Comparison of ENCODE assay signal across 26 cellular contexts in genomic region chr10:68576118-68576517, GRCh38. TPM values are rescaled to one million over a fixed set of nuclear protein-coding genes. Genes with fewer than 3 reads are reported as not detected.
DNase-seq lines count a peak whose midpoint lies in the region; ATAC-seq and TF ChIP-seq lines count a peak whose summit lies in the region.
"Had no signal": no experiment of that assay in that cellular context is flagged by ENCODE, and none has a peak within 500 bp of the region (broad histone marks: within the 10 kb centered on the region; RNA-seq: fewer than 3 reads in every experiment).

No MANE protein-coding gene starts in this region.

- H2BK120ac ChIP-seq in mesendoderm (ENCODE audit: low read depth, low read length), result no peak overlapping the region

- ATAC-seq in WTC11, result peak; percentile 90
- no peak for ATAC-seq in CD4-positive, alpha-beta T cell (ENCODE audit: poor library complexity)
- ATAC-seq: activated naive CD8-positive, alpha-beta T cell treated with anti-CD3 and anti-CD28 coated beads, Interleukin-2, amount 50 U/mL, for 24 hours; naive thymus-derived CD8-positive, alpha-beta T cell had no signal

- H3F3A ChIP-seq in PC-9 (ENCODE audit: insufficient read depth, low read depth), result no peaks in the 10 kb centered on the region

- no TSS peak for BruUV-seq in PC-9 (replicated peaks; lab: Mats Ljungman, UMichigan)

- H3K27me3 ChIP-seq in mesendoderm (ENCODE audit: insufficient read depth, low read length, poor library complexity) (no peaks in the 10 kb centered on the region), PC-9 (ENCODE audit: insufficient read depth, low read depth) (no peaks in the 10 kb centered on the region)
- no peaks in the 10 kb centered on the region for H3K27me3 ChIP-seq in CD4-positive, alpha-beta T cell (ENCODE audit: control insufficient read depth, insufficient read depth, low read length)
- no peaks in the 10 kb centered on the region for H3K27me3 ChIP-seq in effector memory CD4-positive, alpha-beta T cell (replicated peaks; ENCODE audit: control insufficient read depth, insufficient read depth, low read length, poor library complexity, severe bottlenecking)
- H3K27me3 ChIP-seq: BE2C, tibial nerve had no signal

- no peak overlapping the region for H4K8ac ChIP-seq in mesendoderm (ENCODE audit: low read depth, low read length)

- H3K9me2 ChIP-seq in PC-9 (ENCODE audit: insufficient read depth), result no peaks in the 10 kb centered on the region

- H3K36me3 Mint-ChIP-seq in HFFc6 (ENCODE audit: low read depth), result 0 out of 2 replicates have a peak, but pooled peaks cover 9% of the 10 kb centered on the region
- H3K36me3 Mint-ChIP-seq in WTC11, result peaks cover 45% of the 10 kb centered on the region
- H3K36me3 Mint-ChIP-seq in CD4-positive, alpha-beta T cell (ENCODE audit: low read depth), result no peaks in the 10 kb centered on the region
- H3K36me3 Mint-ChIP-seq: naive thymus-derived CD8-positive, alpha-beta T cell had no signal

- H3K4me1 Mint-ChIP-seq in HFFc6 (ENCODE audit: low read depth) (no peaks in the 10 kb centered on the region), WTC11 (no peaks in the 10 kb centered on the region)
- H3K4me1 Mint-ChIP-seq in CD4-positive, alpha-beta T cell (ENCODE audit: low read depth), result peaks cover 7% of the 10 kb centered on the region
- H3K4me1 Mint-ChIP-seq: activated CD4-positive, alpha-beta T cell treated with anti-CD3 and anti-CD28 coated beads, Interleukin-2, amount 10 ng/mL, durations not matched to agents 24 days and 14 days; activated naive CD8-positive, alpha-beta T cell treated with anti-CD3 and anti-CD28 coated beads, Interleukin-2, amount 50 U/mL, for 24 hours; central memory CD8-positive, alpha-beta T cell had no signal

- H3K4me3 ChIP-seq in mesendoderm (ENCODE audit: low read length) (no peak overlapping the region), PC-9 (no peak overlapping the region)
- H3K4me3 ChIP-seq in effector memory CD4-positive, alpha-beta T cell (ENCODE audit: insufficient read depth, low read depth, low read length, poor library complexity, severe bottlenecking), result no peak overlapping the region
- H3K4me3 ChIP-seq: HAP-1, smooth muscle cell, tibial nerve had no signal

- H3K4me2 ChIP-seq in mesendoderm (ENCODE audit: low read length), result no peak overlapping the region
- H3K4me2 ChIP-seq in PC-9, result no peak overlapping the region
- H3K4me2 ChIP-seq: smooth muscle cell had no signal

- H3K36me3 ChIP-seq in mesendoderm (ENCODE audit: control insufficient read depth, insufficient read depth, low read length), result peaks cover 9% of the 10 kb centered on the region
- H3K36me3 ChIP-seq in effector memory CD4-positive, alpha-beta T cell (ENCODE audit: control insufficient read depth, insufficient read depth, low read length), result no peaks in the 10 kb centered on the region
- no peaks in the 10 kb centered on the region for H3K36me3 ChIP-seq in PC-9 (ENCODE audit: low read depth)

- no peak overlapping the region for H3K4me3 Mint-ChIP-seq in HFFc6
- H3K4me3 Mint-ChIP-seq in WTC11, result no peak overlapping the region
- H3K4me3 Mint-ChIP-seq in CD4-positive, alpha-beta T cell, result no peak overlapping the region
- H3K4me3 Mint-ChIP-seq: activated CD4-positive, alpha-beta T cell treated with anti-CD3 and anti-CD28 coated beads, Interleukin-2, amount 10 ng/mL, durations not matched to agents 24 days and 14 days; activated naive CD8-positive, alpha-beta T cell treated with anti-CD3 and anti-CD28 coated beads, Interleukin-2, amount 50 U/mL, for 24 hours; central memory CD8-positive, alpha-beta T cell; naive thymus-derived CD8-positive, alpha-beta T cell; T-helper 1 cell treated with Interleukin-12 subunit alpha and Interleukin-12 subunit beta and Interleukin-4 antibody, amounts not matched to agents 30 μg/mL and 1 μg/mL, for 36 hours had no signal

- peak; percentile 74 for DNase-seq in ELF-1 (ENCODE audit: low read depth, low spot score)
- no peak for DNase-seq in HFFc6
- DNase-seq in WTC11 (ENCODE audit: low spot score), result peak; percentile 41
- DNase-seq in mesendoderm, result peak; percentile 77
- no peak for DNase-seq in CD4-positive, alpha-beta T cell
- DNase-seq in effector memory CD4-positive, alpha-beta T cell, result no peak
- DNase-seq in DMS 273 treated with DMSO at 0.1 percent for 48 hours (lab: John Stamatoyannopoulos, UW), result no peak
- no peak for DNase-seq in PC-9
- DNase-seq: ACHN; activated CD4-positive, alpha-beta T cell treated with anti-CD3 and anti-CD28 coated beads, Interleukin-2, amount 10 ng/mL, durations not matched to agents 24 days and 14 days; activated naive CD8-positive, alpha-beta T cell treated with anti-CD3 and anti-CD28 coated beads, Interleukin-2, amount 50 U/mL, for 24 hours; activated T-cell treated with anti-CD3 and anti-CD28 coated beads, Interleukin-2, amount 50 U/mL, for 48 hours; BE2C; Karpas-422; naive thymus-derived CD8-positive, alpha-beta T cell; NCI-H1048; NCI-H1694 treated with DMSO at 0.1 percent for 48 hours; NCI-H2171 treated with DMSO at 0.1 percent for 48 hours; NCI-H510A treated with DMSO at 0.1 percent for 48 hours; RPMI8226; stimulated activated CD4-positive, alpha-beta T cell treated with anti-CD3 and anti-CD28 coated beads, Interleukin-1b, Interleukin-23, amount 100 ng/mL, for 48 hours had no signal

- CTCF ChIA-PET in WTC11 (lab: Charles Lee) (interaction anchor here (0.6 to 1.0 kb wide), 8 partner anchors 9 to 308 kb away, joined by 3 to 8 read pairs (median 4); no protein-coding TSS in a partner anchor), PC-9 (lab: Charles Lee) (no interaction called here)
- CTCF ChIA-PET in CD4-positive, alpha-beta T cell (lab: Charles Lee), result no interaction called here

- H3K27me3 Mint-ChIP-seq in HFFc6 (ENCODE audit: insufficient read depth), result no peaks in the 10 kb centered on the region
- H3K27me3 Mint-ChIP-seq in WTC11 (ENCODE audit: low read depth), result no peaks in the 10 kb centered on the region
- H3K27me3 Mint-ChIP-seq in CD4-positive, alpha-beta T cell, result no peaks in the 10 kb centered on the region
- H3K27me3 Mint-ChIP-seq: activated CD4-positive, alpha-beta T cell treated with anti-CD3 and anti-CD28 coated beads, Interleukin-2, amount 10 ng/mL, durations not matched to agents 24 days and 14 days; activated naive CD8-positive, alpha-beta T cell treated with anti-CD3 and anti-CD28 coated beads, Interleukin-2, amount 50 U/mL, for 24 hours had no signal

- no CpG with 5 or more reads among the region's 5 CpGs for WGBS in mesendoderm (ENCODE audit: extremely low coverage, insufficient coverage, low lambda C conversion rate)

- H2BK15ac ChIP-seq in mesendoderm (replicated peaks; ENCODE audit: low read depth), result no peak overlapping the region

- H4K5ac ChIP-seq in mesendoderm (ENCODE audit: low read length), result no peak overlapping the region

- H3K9me3 Mint-ChIP-seq in HFFc6 (no peaks in the 10 kb centered on the region), WTC11 (no peaks in the 10 kb centered on the region)
- no peaks in the 10 kb centered on the region for H3K9me3 Mint-ChIP-seq in CD4-positive, alpha-beta T cell
- H3K9me3 Mint-ChIP-seq: activated CD4-positive, alpha-beta T cell treated with anti-CD3 and anti-CD28 coated beads, Interleukin-2, amount 10 ng/mL, durations not matched to agents 24 days and 14 days; activated naive CD8-positive, alpha-beta T cell treated with anti-CD3 and anti-CD28 coated beads, Interleukin-2, amount 50 U/mL, for 24 hours; central memory CD8-positive, alpha-beta T cell; naive thymus-derived CD8-positive, alpha-beta T cell; T-helper 1 cell treated with Interleukin-12 subunit alpha and Interleukin-12 subunit beta and Interleukin-4 antibody, amounts not matched to agents 30 μg/mL and 1 μg/mL, for 36 hours had no signal

- no peak overlapping the region for H3K23ac ChIP-seq in mesendoderm (ENCODE audit: low read length)

- no peaks in the 10 kb centered on the region for H3K9me3 ChIP-seq in CD4-positive, alpha-beta T cell (ENCODE audit: control insufficient read depth, low read length)
- H3K9me3 ChIP-seq in effector memory CD4-positive, alpha-beta T cell (ENCODE audit: control insufficient read depth, low read length), result no peaks in the 10 kb centered on the region
- H3K9me3 ChIP-seq in PC-9 (ENCODE audit: insufficient read depth, low read depth), result no peaks in the 10 kb centered on the region
- H3K9me3 ChIP-seq: BE2C, HAP-1, tibial nerve had no signal

- intact Hi-C loops in CD4-positive, alpha-beta T cell (cut with DNase I, micrococcal nuclease), result no loop called here
- intact Hi-C loops in PC-9 (cut with micrococcal nuclease; ENCODE audit: unreplicated experiment), result no loop called here

- no peak overlapping the region for H3K4ac ChIP-seq in mesendoderm (ENCODE audit: low read depth, low read length)

- no peak overlapping the region for H3K18ac ChIP-seq in mesendoderm (ENCODE audit: low read length)

- H3K4me1 ChIP-seq in mesendoderm (ENCODE audit: control insufficient read depth, low read depth, low read length) (no peaks in the 10 kb centered on the region), PC-9 (replicated peaks; ENCODE audit: insufficient read depth) (no peaks in the 10 kb centered on the region)
- no peaks in the 10 kb centered on the region for H3K4me1 ChIP-seq in effector memory CD4-positive, alpha-beta T cell (ENCODE audit: control insufficient read depth, insufficient read depth, low read length, poor library complexity, severe bottlenecking)
- H3K4me1 ChIP-seq: BE2C, HAP-1 had no signal

- TF ChIP-seq CTCF in HFFc6 (IDR thresholded peaks at IDR 0.05) (peak; percentile 27; the same call in 1 of the 2 replicates), WTC11 (IDR thresholded peaks at IDR 0.05) (peak; percentile 40), PC-9 (conservative IDR thresholded peaks at IDR 0.05) (no peak)
- TF ChIP-seq CTCF in CD4-positive, alpha-beta T cell (IDR thresholded peaks at IDR 0.05), result no peak

- H3K79me1 ChIP-seq in mesendoderm (ENCODE audit: low read length), result peaks cover 6% of the 10 kb centered on the region

- POLR2A ChIA-PET in WTC11 (lab: Charles Lee), result interaction anchor here (1.6 kb wide), 1 partner anchor 16 kb away, joined by 4 read pairs; the partner anchor contains the start of gene TET1
- POLR2A ChIA-PET in CD4-positive, alpha-beta T cell (lab: Charles Lee), result no interaction called here
- POLR2A ChIA-PET in PC-9 (lab: Charles Lee; ENCODE audit: unreplicated experiment), result no interaction called here

- H2AK5ac ChIP-seq in mesendoderm (ENCODE audit: low read length), result no peak overlapping the region

- peaks cover 6% of the 10 kb centered on the region for H3K79me2 ChIP-seq in mesendoderm (ENCODE audit: control insufficient read depth, insufficient read depth, low read length)
- no peaks in the 10 kb centered on the region for H3K79me2 ChIP-seq in PC-9 (ENCODE audit: low read depth)

- no peak overlapping the region for H3K56ac ChIP-seq in mesendoderm (ENCODE audit: low read length)

- no peak overlapping the region for H2AFZ ChIP-seq in PC-9

- no peak overlapping the region for H3K27ac Mint-ChIP-seq in HFFc6
- H3K27ac Mint-ChIP-seq in WTC11, result no peak overlapping the region; the same call in 1 of the 2 replicates
- H3K27ac Mint-ChIP-seq in CD4-positive, alpha-beta T cell, result no peak overlapping the region
- H3K27ac Mint-ChIP-seq: activated CD4-positive, alpha-beta T cell treated with anti-CD3 and anti-CD28 coated beads, Interleukin-2, amount 10 ng/mL, durations not matched to agents 24 days and 14 days; activated naive CD8-positive, alpha-beta T cell treated with anti-CD3 and anti-CD28 coated beads, Interleukin-2, amount 50 U/mL, for 24 hours; naive thymus-derived CD8-positive, alpha-beta T cell; T-helper 1 cell treated with Interleukin-12 subunit alpha and Interleukin-12 subunit beta and Interleukin-4 antibody, amounts not matched to agents 30 μg/mL and 1 μg/mL, for 36 hours had no signal

- H3K9ac ChIP-seq in mesendoderm (ENCODE audit: low read length), result no peak overlapping the region

- H3K27ac ChIP-seq in mesendoderm (ENCODE audit: low read depth, low read length), result no peak overlapping the region
- H3K27ac ChIP-seq in CD4-positive, alpha-beta T cell (ENCODE audit: low read depth, low read length), result no peak overlapping the region
- H3K27ac ChIP-seq in effector memory CD4-positive, alpha-beta T cell (ENCODE audit: insufficient read depth, low read length, poor library complexity, severe bottlenecking), result no peak overlapping the region
- no peak overlapping the region for H3K27ac ChIP-seq in PC-9
- H3K27ac ChIP-seq: tibial nerve had no signal

- H4K20me1 ChIP-seq in PC-9 (ENCODE audit: insufficient read depth), result no peaks in the 10 kb centered on the region

- no peak overlapping the region for H2BK5ac ChIP-seq in mesendoderm (ENCODE audit: low read length)

RNA-seq across cellular contexts. Expression of gene TET1, which starts 16.0 kb away (rescaled TPM):
- 1 to 10 TPM; 2.1 to 2.7 (median 2.5) TPM for total RNA-seq in HFFc6 (2021; fragmentation: NEBNext Ultra II Directional; extraction: Animal tissue kit (Norgen Biotek cat#: 25700))
- total RNA-seq in WTC11 (2021), result 59.2 to 71.4 TPM (median 62.0 TPM) in 3 replicates
- polyA plus RNA-seq in mesendoderm (2013, experiment 1 of 2), result 22.9 TPM
- 23.2 TPM for polyA plus RNA-seq in mesendoderm (2013, experiment 2 of 2)
- total RNA-seq in CD4-positive, alpha-beta T cell, result 1 to 10 TPM; 1.5 TPM
- total RNA-seq in PC-9 (2021), result 1.9 and 2.4 TPM in 2 replicates

RNA-seq across cellular contexts. Expression of gene SLC25A16, which starts 48.8 kb away (rescaled TPM):
- 10 to 100 TPM; 19.4 to 30.8 (median 28.4) TPM for total RNA-seq in HFFc6 (2021; fragmentation: NEBNext Ultra II Directional; extraction: Animal tissue kit (Norgen Biotek cat#: 25700))
- total RNA-seq in WTC11 (2021), result 11.1 to 16.8 TPM (median 13.1 TPM) in 3 replicates
- 5.0 TPM for polyA plus RNA-seq in mesendoderm (2013, experiment 1 of 2)
- polyA plus RNA-seq in mesendoderm (2013, experiment 2 of 2), result 5.6 TPM
- total RNA-seq in CD4-positive, alpha-beta T cell, result 10 to 100 TPM; 28.2 to 29.3 TPM
- 12.6 and 20.3 TPM in 2 replicates for total RNA-seq in PC-9 (2021)

Comparison
In these comparisons a context has a peak if more than half of its experiments do, and no peak if none do; other contexts are left out.
1. DNase-seq: peak in ELF-1 (single experiment), WTC11 (single experiment) and mesendoderm (single experiment); none in HFFc6 (single experiment), CD4-positive, alpha-beta T cell (0 of 10), effector memory CD4-positive, alpha-beta T cell (0 of 3), DMS 273 treated with DMSO at 0.1 percent for 48 hours (single experiment) and PC-9 (0 of 2).
2. CTCF ChIP-seq: peak in HFFc6 (single experiment) and WTC11 (single experiment); none in CD4-positive, alpha-beta T cell (single experiment) and PC-9 (single experiment).
3. RNA of gene TET1, which starts 16.0 kb away (total RNA-seq): 59.2 to 71.4 TPM in WTC11; 2.1 to 2.7 TPM in HFFc6, 1.9 to 2.4 TPM in PC-9 and 1.5 TPM in CD4-positive, alpha-beta T cell; every median in the first group is over 10 times any median in the second.